15 cellular contexts compared by ENCODE assay signal in genomic region chr4:23697722-23698121, GRCh38.
DNase-seq lines count a peak whose midpoint lies in the region; ATAC-seq and TF ChIP-seq lines count a peak whose summit lies in the region.
"Had no signal": no experiment of that assay in that cellular context is flagged by ENCODE, and none has a peak within 500 bp of the region (broad histone marks: within the 10 kb centered on the region; RNA-seq: fewer than 3 reads in every experiment).

No MANE protein-coding gene starts in this region.

- H3K4me1 ChIP-seq in psoas muscle, result peaks cover 3% of the 10 kb centered on the region
- H3K4me1 ChIP-seq: BLaER1 treated with 17β-estradiol and CSF1 and Interleukin-3, amounts not matched to agents 10 nM and 100 nM; HAP-1 had no signal

- no peaks in the 10 kb centered on the region for H3K27me3 ChIP-seq in psoas muscle (ENCODE audit: insufficient read depth in 3 of 3, low read length in 2 of 3)
- H3K27me3 ChIP-seq: BLaER1 treated with 17β-estradiol and CSF1 and Interleukin-3, amounts not matched to agents 10 nM and 100 nM had no signal

- no peaks in the 10 kb centered on the region for H3K9me3 ChIP-seq in psoas muscle
- H3K9me3 ChIP-seq: BLaER1 treated with 17β-estradiol and CSF1 and Interleukin-3, amounts not matched to agents 10 nM and 100 nM; HAP-1 had no signal

- intact Hi-C loops in left ventricle myocardium superior (cut with micrococcal nuclease) (no loop called here), cardiac septum (cut with DNase I) (no loop called here), psoas muscle (cut with DNase I) (no loop called here), lower leg skin (cut with DNase I; ENCODE audit: low total_unique reads) (no loop called here)

- TF ChIP-seq POLR2A in lower leg skin (IDR thresholded peaks at IDR 0.05), result no peak

- DNase-seq in NCI-H82 (lab: John Stamatoyannopoulos, UW) (peak; percentile 11), NCI-H82 treated with DMSO at 0.1 percent for 48 hours (lab: John Stamatoyannopoulos, UW; ENCODE audit: unreplicated experiment) (no peak), left ventricle myocardium superior (no peak), cardiac septum (ENCODE audit: low spot score) (no peak), psoas muscle (no peak), AML-193 (lab: John Stamatoyannopoulos, UW) (no peak), lower leg skin (ENCODE audit: low spot score in 2 of 2) (no peak)
- DNase-seq: 8988T; Calu3; CD8-positive, alpha-beta T cell; DMS79 treated with DMSO at 0.1 percent for 48 hours had no signal

- no peak overlapping the region for H3K27ac ChIP-seq in psoas muscle
- H3K27ac ChIP-seq: BLaER1 treated with 17β-estradiol and CSF1 and Interleukin-3, amounts not matched to agents 10 nM and 100 nM had no signal

- no peak overlapping the region for H3K4me3 ChIP-seq in psoas muscle
- no peak overlapping the region for H3K4me3 ChIP-seq in lower leg skin (ENCODE audit: low read depth, poor library complexity, severe bottlenecking)
- H3K4me3 ChIP-seq: BLaER1 treated with 17β-estradiol and CSF1 and Interleukin-3, amounts not matched to agents 10 nM and 100 nM; GM12878; HAP-1 had no signal

- TF ChIP-seq CTCF in psoas muscle (IDR thresholded peaks at IDR 0.05) (no peak), lower leg skin (IDR thresholded peaks at IDR 0.05) (no peak)

- WGBS in psoas muscle, 3 donors, result 23 to 34% (median 28%) methylated on average over 3 of the region's 3 CpGs
- 94 to 96% methylated on average over 3 of the region's 3 CpGs for WGBS in lower leg skin, 2 donors

- H3K36me3 ChIP-seq in psoas muscle (ENCODE audit: insufficient read depth in 1 of 2, low read depth in 1 of 2), result no peaks in the 10 kb centered on the region
- H3K36me3 ChIP-seq: BLaER1 treated with 17β-estradiol and CSF1 and Interleukin-3, amounts not matched to agents 10 nM and 100 nM; HAP-1 had no signal

- ATAC-seq in left ventricle myocardium superior (peak; percentile 68), psoas muscle (peak in 3 of 4 donors; percentile 40 to 67 (median 42))
- ATAC-seq: CD8-positive, alpha-beta T cell; GM12878; HepG2 had no signal
